Comparison of ENCODE assay signal across 27 cellular contexts in the genomic region with DNA sequence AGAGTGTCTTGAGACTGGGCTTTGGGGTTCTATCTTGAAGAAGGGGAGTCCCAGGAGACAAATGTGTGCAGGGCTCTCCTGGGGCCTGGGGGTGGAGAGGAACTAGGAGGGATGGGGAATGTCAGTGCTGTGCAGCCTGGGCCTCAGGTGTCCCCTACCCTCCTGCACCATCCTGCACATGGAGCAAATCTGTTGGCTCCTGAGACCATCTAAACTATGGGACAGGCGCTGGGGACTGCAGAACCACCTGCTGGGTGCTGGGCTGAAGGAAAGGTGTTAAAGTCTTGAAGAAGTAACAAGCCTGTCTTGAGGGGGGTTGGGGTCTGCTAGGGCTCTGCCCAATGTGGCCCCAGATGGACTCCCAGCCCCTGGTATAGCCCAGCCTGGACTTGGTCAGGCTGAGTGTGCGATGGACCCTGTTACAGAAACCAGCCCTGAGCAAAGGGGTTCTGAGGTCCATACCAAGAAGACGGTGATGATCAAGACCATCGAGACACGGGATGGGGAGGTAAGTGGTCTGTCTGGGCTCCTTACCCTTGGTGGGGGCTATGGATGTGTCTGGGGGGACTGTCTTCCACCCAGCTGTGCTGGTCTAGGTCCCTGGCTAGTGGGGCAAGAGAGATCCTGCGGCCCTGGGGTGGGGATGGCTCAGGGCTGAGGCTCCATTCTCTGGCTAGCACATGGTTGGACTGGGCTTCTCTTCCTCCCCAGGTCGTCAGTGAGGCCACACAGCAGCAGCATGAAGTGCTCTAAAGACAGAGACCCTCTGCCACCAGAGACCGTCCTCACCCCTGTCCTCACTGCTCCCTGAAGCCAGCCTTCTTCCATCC. TPM values are rescaled to one million over a fixed set of nuclear protein-coding genes. Genes with fewer than 3 reads are reported as not detected.
DNase-seq lines count a peak whose midpoint lies in the region; ATAC-seq, FAIRE-seq and TF ChIP-seq lines count a peak whose summit lies in the region.
"Had no signal": no experiment of that assay in that cellular context is flagged by ENCODE, and none has a peak within 500 bp of the region (broad histone marks: within the 10 kb centered on the region; RNA-seq: fewer than 3 reads in every experiment).

No MANE protein-coding gene starts in this region.

- peaks cover 0 to 70% (median 33%) of the 10 kb centered on the region in 9 donors for H3K36me3 ChIP-seq in heart left ventricle
- no peaks in the 10 kb centered on the region for H3K36me3 ChIP-seq in HepG2 (replicated peaks in 1 of 2; ENCODE audit: control insufficient read depth in 1 of 2, insufficient read depth in 2 of 2, low read length in 2 of 2)
- peaks cover 33 to 62% (median 54%) of the 10 kb centered on the region in 4 donors for H3K36me3 ChIP-seq in sigmoid colon
- no peaks in the 10 kb centered on the region for H3K36me3 ChIP-seq in upper lobe of left lung
- H3K36me3 ChIP-seq: Peyer's patch, tibial nerve had no signal

- no peaks in the 10 kb centered on the region for H4K20me1 ChIP-seq in HepG2 (ENCODE audit: insufficient read depth, low read length)

- H3K4me1 ChIP-seq in heart left ventricle (peaks cover 0 to 20% (median 0%) of the 10 kb centered on the region in 12 donors), HepG2 (ENCODE audit: insufficient read depth, low read length) (no peaks in the 10 kb centered on the region), sigmoid colon (peaks cover 0 to 38% (median 12%) of the 10 kb centered on the region in 4 donors), upper lobe of left lung (no peaks in the 10 kb centered on the region)
- H3K4me1 ChIP-seq: Peyer's patch, tibial nerve had no signal

- CTCF ChIA-PET in HepG2 (lab: Yijun Ruan, JAX; ENCODE audit: low intra/inter-chr PET ratio, low total read pairs) = no interaction called here

- H2AFZ ChIP-seq in HepG2 (ENCODE audit: low read length) = no peak overlapping the region

- 63 to 87% (median 79%) methylated on average over 8 of the region's 8 CpGs for WGBS in heart left ventricle, 4 donors
- WGBS in HepG2 (ENCODE audit: low lambda C conversion rate) = 5% methylated on average over 6 of the region's 8 CpGs
- 80 to 83% methylated on average over 8 of the region's 8 CpGs for WGBS in sigmoid colon, 2 donors
- 87 to 90% methylated on average over 7 to 8 of the region's 8 CpGs for WGBS in upper lobe of left lung, 2 donors

- H3K79me2 ChIP-seq in HepG2 (ENCODE audit: insufficient read depth, low read length) = no peaks in the 10 kb centered on the region

- ATAC-seq in heart left ventricle = peak in 2 of 4 donors; percentile 2 to 8
- ATAC-seq in Right ventricle myocardium superior (ENCODE audit: poor library complexity) = no peak
- ATAC-seq in HepG2 = peak; percentile 23
- ATAC-seq in upper lobe of left lung (ENCODE audit: low FRiP score in 2 of 2) = no peak

- no peak overlapping the region for H3K4me2 ChIP-seq in HepG2 (ENCODE audit: low read depth, low read length)

- in situ Hi-C loops in HepG2 (cut with HindIII; ENCODE audit: extremely low pct_ligation_motif_present, low pct_unique_long_range_greater_than_20kb) = no loop called here

- no peak for TF ChIP-seq RAD21 in HepG2 (CRISPR knock-in tag; IDR thresholded peaks at IDR 0.05)

- no peak for DNase-seq in heart left ventricle
- no peak for DNase-seq in Right ventricle myocardium superior
- no peak for DNase-seq in HepG2 (ENCODE audit: low spot score)
- DNase-seq in sigmoid colon = peak; percentile 67
- DNase-seq in upper lobe of left lung = no peak
- DNase-seq in NCI-H1436 (lab: John Stamatoyannopoulos, UW) = no peak
- no peak for DNase-seq in activated naive CD4-positive, alpha-beta T cell treated with Interleukin-2 at 50 U/mL for 16 hours
- DNase-seq in activated CD4-positive, alpha-beta T cell treated with anti-CD3 and anti-CD28 coated beads, Interleukin-2, amount 50 U/mL, for 48 hours = no peak
- DNase-seq: activated CD4-positive, alpha-beta memory T cell treated with anti-CD3 and anti-CD28 coated beads, Interleukin-2, amount 10 ng/mL, durations not matched to agents 7 days and 5 days; activated CD4-positive, alpha-beta T cell treated with anti-CD3 and anti-CD28 coated beads for 1 hour; activated CD8-positive, alpha-beta memory T cell treated with anti-CD3 and anti-CD28 coated beads, Interleukin-2, amount 50 U/mL, for 48 hours; activated naive CD4-positive, alpha-beta T cell treated with anti-CD3 and anti-CD28 coated beads, Interleukin-2, amount 50 U/mL, for 16 hours; amygdala; Calu3; DMS79; dorsolateral prefrontal cortex; NCI-H1092; NCI-H187; NCI-H2171; NCI-H82; nucleus accumbens; Peyer's patch; small intestine had no signal

- no peak for TF ChIP-seq POLR2A in heart left ventricle (IDR thresholded peaks at IDR 0.05)
- no peak for TF ChIP-seq POLR2A in HepG2 (IDR thresholded peaks at IDR 0.05; ENCODE audit: insufficient read depth in 1 of 2, low read depth in 2 of 2, low read length in 2 of 2)
- TF ChIP-seq POLR2A in sigmoid colon (IDR thresholded peaks at IDR 0.05) = peak in 1 of 2 donors; percentile 6
- no peak for TF ChIP-seq POLR2A in upper lobe of left lung (IDR thresholded peaks at IDR 0.05)

- H3K4me3 ChIP-seq in heart left ventricle (peak overlapping the region in 2 of 12 donors; percentile 75 to 80), HepG2 (replicated peaks in 1 of 3; ENCODE audit: insufficient read depth in 1 of 3, low read depth in 2 of 3, low read length in 3 of 3) (no peak overlapping the region), sigmoid colon (peak overlapping the region in 3 of 4 donors; percentile 60 to 90 (median 76)), upper lobe of left lung (no peak overlapping the region)
- H3K4me3 ChIP-seq: dorsolateral prefrontal cortex, Peyer's patch, tibial nerve had no signal

- no TSS peak for BruUV-seq in HepG2 (replicated peaks; lab: Mats Ljungman, UMichigan)

- POLR2A ChIA-PET in HepG2 (lab: Yijun Ruan, JAX) = no interaction called here

- intact Hi-C loops in heart left ventricle (cut with DNase I) = loop anchor here in 1 of 10 donors (10.0 kb wide), 1 partner anchor 209 kb away; no protein-coding TSS in a partner anchor
- intact Hi-C loops in Right ventricle myocardium superior (cut with DNase I) = no loop called here
- intact Hi-C loops in HepG2 (cut with micrococcal nuclease; ENCODE audit: unreplicated experiment) = no loop called here
- intact Hi-C loops in sigmoid colon (cut with DNase I) = no loop called here

- H3K9ac ChIP-seq in HepG2 (ENCODE audit: insufficient read depth, low read depth, low read length) = no peak overlapping the region

- H3K27ac ChIP-seq in heart left ventricle (peak overlapping the region in 10 of 12 donors; percentile 8 to 99 (median 96)), HepG2 (ENCODE audit: extremely low read length, insufficient read depth, low read length) (no peak overlapping the region), sigmoid colon (peak overlapping the region; percentile 94 to 99 (median 98)), upper lobe of left lung (no peak overlapping the region)
- H3K27ac ChIP-seq: dorsolateral prefrontal cortex, tibial nerve had no signal

- no peak for FAIRE-seq in HepG2 (lab: Jason Lieb, UNC)
- FAIRE-seq: G401.6, small intestine had no signal

- H3K9me3 ChIP-seq in heart left ventricle (no peaks in the 10 kb centered on the region), HepG2 (ENCODE audit: low read length) (no peaks in the 10 kb centered on the region), sigmoid colon (no peaks in the 10 kb centered on the region), upper lobe of left lung (no peaks in the 10 kb centered on the region)
- H3K9me3 ChIP-seq: Peyer's patch, tibial nerve had no signal

- TF ChIP-seq CTCF in heart left ventricle (IDR thresholded peaks at IDR 0.05) = no peak
- TF ChIP-seq CTCF in HepG2 (CRISPR knock-in tag; IDR thresholded peaks at IDR 0.05) = no peak
- no peak for TF ChIP-seq CTCF in sigmoid colon (IDR thresholded peaks at IDR 0.05)
- no peak for TF ChIP-seq CTCF in upper lobe of left lung (IDR thresholded peaks at IDR 0.05)

- TF ChIP-seq EP300 in HepG2 (IDR thresholded peaks at IDR 0.05; ENCODE audit: low read depth in 2 of 2, low read length in 2 of 2) (no peak), HepG2 (CRISPR knock-in tag; IDR thresholded peaks at IDR 0.05; ENCODE audit: borderline replicate concordance) (no peak), sigmoid colon (IDR thresholded peaks at IDR 0.05) (no peak), upper lobe of left lung (IDR thresholded peaks at IDR 0.05) (no peak)

- H3K27me3 ChIP-seq in heart left ventricle (peaks cover 0 to 4% (median 0%) of the 10 kb centered on the region in 9 donors), HepG2 (ENCODE audit: control insufficient read depth in 1 of 2, insufficient read depth in 2 of 2, low read length in 2 of 2) (peaks cover 4 to 56% of the 10 kb centered on the region in 2 experiments; a peak in 4 of 5 replicates), sigmoid colon (no peaks in the 10 kb centered on the region), upper lobe of left lung (no peaks in the 10 kb centered on the region)
- H3K27me3 ChIP-seq: Peyer's patch had no signal

RNA-seq across cellular contexts. Expression of a gene that starts 7.3 kb away (rescaled TPM):
- total RNA-seq in heart left ventricle (over 10,000 TPM in 8 of 9 donors, 1,000 to 10,000 TPM in 1; 9,618 to 28,674 (median 17,979) TPM), Right ventricle myocardium superior (12,920 TPM), HepG2 (2016; rRNA removed; fragmentation: Illumina TruSeq; extraction: Trizol) (not detected in 2 replicates), sigmoid colon (over 10,000 TPM in 3 of 4 donors, 1,000 to 10,000 TPM in 1; 7,366 to 30,562 (median 13,340) TPM), upper lobe of left lung (100 to 1,000 TPM in 2 of 6 donors, 10 to 100 TPM in 4; 39.7 to 299 (median 70.8) TPM)
- polyA plus RNA-seq in heart left ventricle (over 10,000 TPM; 15,024 to 19,385 TPM), HepG2 (2011; rRNA removed) (0.21 TPM in 1 of 2 replicates, not detected in the other), sigmoid colon (100 to 1,000 TPM in 2 of 3 donors, 10 to 100 TPM in 1; 35.1 to 264 (median 162) TPM)
- 0.10 TPM in 1 of 2 replicates, not detected in the other for total RNA-seq in HepG2 (2016; cell fraction: cytosol; rRNA removed; fragmentation: Illumina TruSeq; extraction: Trizol; ENCODE audit: low read depth)
- not detected in 2 replicates for total RNA-seq in HepG2 (2016; cell fraction: insoluble cytoplasmic fraction; rRNA removed; fragmentation: Illumina TruSeq; extraction: Trizol)
- total RNA-seq in HepG2 (2016; cell fraction: membrane; rRNA removed; fragmentation: Illumina TruSeq; extraction: Trizol) = not detected in 2 replicates
- not detected in 2 replicates for total RNA-seq in HepG2 (2016; cell fraction: nucleus; rRNA removed; fragmentation: Illumina TruSeq; extraction: Trizol)
- 0.05 and 0.09 TPM in 2 replicates for polyA plus RNA-seq in HepG2 (2011; cell fraction: cytosol; rRNA removed)
- polyA plus RNA-seq in HepG2 (2011; cell fraction: nucleus; rRNA removed) = 0.51 TPM in 1 of 2 replicates, not detected in the other
- not detected in 2 replicates for polyA plus RNA-seq in HepG2 (2012)
- not detected in 2 replicates for polyA plus RNA-seq in HepG2 (2016; cell fraction: cytosol; fragmentation: Illumina TruSeq; extraction: Trizol; ENCODE audit: low read depth)
- polyA plus RNA-seq in HepG2 (2016; cell fraction: insoluble cytoplasmic fraction; fragmentation: Illumina TruSeq; extraction: Trizol; ENCODE audit: low read depth) = not detected in 2 replicates
- not detected in 2 replicates for polyA plus RNA-seq in HepG2 (2016; cell fraction: membrane; fragmentation: Illumina TruSeq; extraction: Trizol; ENCODE audit: low read depth)
- not detected in 2 replicates for polyA plus RNA-seq in HepG2 (2016; cell fraction: nucleus; fragmentation: Illumina TruSeq; extraction: Trizol; ENCODE audit: insufficient read depth, low read depth)
- polyA minus RNA-seq in HepG2 (2011; rRNA and poly(A)+ RNA removed; ENCODE audit: low replicate concordance) = 0.06 and 8.3 TPM in 2 replicates
- not detected in 2 replicates for polyA minus RNA-seq in HepG2 (2011; cell fraction: cytosol; rRNA and poly(A)+ RNA removed)
- not detected in 2 replicates for polyA minus RNA-seq in HepG2 (2011; cell fraction: nucleus; rRNA and poly(A)+ RNA removed)
- total RNA-seq: activated CD4-positive, alpha-beta memory T cell treated with anti-CD3 and anti-CD28 coated beads, Interleukin-2, amount 10 ng/mL, durations not matched to agents 7 days and 5 days; Calu3 had no signal
- polyA plus RNA-seq: IgD-negative memory B cell had no signal

RNA-seq across cellular contexts. Expression of a gene that starts 9.2 kb away (rescaled TPM):
- total RNA-seq in heart left ventricle (100 to 1,000 TPM in 6 of 9 donors, 10 to 100 TPM in 3; 93.6 to 150 (median 114) TPM), Right ventricle myocardium superior (103 TPM), HepG2 (2016; rRNA removed; fragmentation: Illumina TruSeq; extraction: Trizol) (0.18 TPM in 1 of 2 replicates, not detected in the other), sigmoid colon (100 to 1,000 TPM; 123 to 321 (median 194) TPM), upper lobe of left lung (1 to 10 TPM; 2.3 to 8.9 (median 4.9) TPM)
- polyA plus RNA-seq in heart left ventricle (10 to 100 TPM; 64.8 to 92.2 TPM), HepG2 (2011; rRNA removed) (0.24 and 0.94 TPM in 2 replicates), sigmoid colon (10 to 100 TPM in 2 of 3 donors, 1 to 10 TPM in 1; 6.0 to 25.4 (median 13.4) TPM)
- total RNA-seq in HepG2 (2016; cell fraction: cytosol; rRNA removed; fragmentation: Illumina TruSeq; extraction: Trizol; ENCODE audit: low read depth) = 0.51 TPM in 1 of 2 replicates, not detected in the other
- 0.06 TPM in 1 of 2 replicates, not detected in the other for total RNA-seq in HepG2 (2016; cell fraction: insoluble cytoplasmic fraction; rRNA removed; fragmentation: Illumina TruSeq; extraction: Trizol)
- total RNA-seq in HepG2 (2016; cell fraction: membrane; rRNA removed; fragmentation: Illumina TruSeq; extraction: Trizol) = 0.12 and 1.1 TPM in 2 replicates
- total RNA-seq in HepG2 (2016; cell fraction: nucleus; rRNA removed; fragmentation: Illumina TruSeq; extraction: Trizol) = 0.71 TPM in 1 of 2 replicates, not detected in the other
- 0.13 and 0.20 TPM in 2 replicates for polyA plus RNA-seq in HepG2 (2011; cell fraction: cytosol; rRNA removed)
- polyA plus RNA-seq in HepG2 (2011; cell fraction: nucleus; rRNA removed) = 0.45 and 1.0 TPM in 2 replicates
- polyA plus RNA-seq in HepG2 (2012) = 0.93 and 1.4 TPM in 2 replicates
- 0.38 and 0.63 TPM in 2 replicates for polyA plus RNA-seq in HepG2 (2016; cell fraction: cytosol; fragmentation: Illumina TruSeq; extraction: Trizol; ENCODE audit: low read depth)
- polyA plus RNA-seq in HepG2 (2016; cell fraction: insoluble cytoplasmic fraction; fragmentation: Illumina TruSeq; extraction: Trizol; ENCODE audit: low read depth) = 0.98 TPM in 1 of 2 replicates, not detected in the other
- 0.58 and 1.4 TPM in 2 replicates for polyA plus RNA-seq in HepG2 (2016; cell fraction: membrane; fragmentation: Illumina TruSeq; extraction: Trizol; ENCODE audit: low read depth)
- 0.41 TPM in 1 of 2 replicates, not detected in the other for polyA plus RNA-seq in HepG2 (2016; cell fraction: nucleus; fragmentation: Illumina TruSeq; extraction: Trizol; ENCODE audit: insufficient read depth, low read depth)
- 0.44 and 4.0 TPM in 2 replicates for polyA minus RNA-seq in HepG2 (2011; rRNA and poly(A)+ RNA removed; ENCODE audit: low replicate concordance)
- not detected in 2 replicates for polyA minus RNA-seq in HepG2 (2011; cell fraction: cytosol; rRNA and poly(A)+ RNA removed)
- polyA minus RNA-seq in HepG2 (2011; cell fraction: nucleus; rRNA and poly(A)+ RNA removed) = 0.37 and 1.8 TPM in 2 replicates
- polyA plus RNA-seq: CD14-positive monocyte, IgD-negative memory B cell had no signal

RNA-seq across cellular contexts. Expression of a gene that starts 37.7 kb away (rescaled TPM):
- total RNA-seq in heart left ventricle (100 to 1,000 TPM in 1 of 9 donors, 10 to 100 TPM in 8; 61.8 to 101 (median 73.4) TPM), Right ventricle myocardium superior (76.5 TPM), HepG2 (2016; rRNA removed; fragmentation: Illumina TruSeq; extraction: Trizol) (103 and 104 TPM in 2 replicates), sigmoid colon (10 to 100 TPM; 43.2 to 62.8 (median 53.1) TPM), upper lobe of left lung (100 to 1,000 TPM in 1 of 6 donors, 10 to 100 TPM in 5; 31.9 to 141 (median 75.1) TPM)
- polyA plus RNA-seq in heart left ventricle (10 to 100 TPM; 61.3 to 69.6 TPM), HepG2 (2011; rRNA removed) (109 and 130 TPM in 2 replicates), sigmoid colon (100 to 1,000 TPM; 108 to 137 (median 132) TPM)
- 50.2 and 51.7 TPM in 2 replicates for total RNA-seq in HepG2 (2016; cell fraction: cytosol; rRNA removed; fragmentation: Illumina TruSeq; extraction: Trizol; ENCODE audit: low read depth)
- total RNA-seq in HepG2 (2016; cell fraction: insoluble cytoplasmic fraction; rRNA removed; fragmentation: Illumina TruSeq; extraction: Trizol) = 93.4 and 106 TPM in 2 replicates
- total RNA-seq in HepG2 (2016; cell fraction: membrane; rRNA removed; fragmentation: Illumina TruSeq; extraction: Trizol) = 77.6 and 92.7 TPM in 2 replicates
- 62.5 and 67.1 TPM in 2 replicates for total RNA-seq in HepG2 (2016; cell fraction: nucleus; rRNA removed; fragmentation: Illumina TruSeq; extraction: Trizol)
- polyA plus RNA-seq in HepG2 (2011; cell fraction: cytosol; rRNA removed) = 66.5 and 97.7 TPM in 2 replicates
- polyA plus RNA-seq in HepG2 (2011; cell fraction: nucleus; rRNA removed) = 277 and 306 TPM in 2 replicates
- 76.3 and 101 TPM in 2 replicates for polyA plus RNA-seq in HepG2 (2012)
- 62.5 and 80.3 TPM in 2 replicates for polyA plus RNA-seq in HepG2 (2016; cell fraction: cytosol; fragmentation: Illumina TruSeq; extraction: Trizol; ENCODE audit: low read depth)
- polyA plus RNA-seq in HepG2 (2016; cell fraction: insoluble cytoplasmic fraction; fragmentation: Illumina TruSeq; extraction: Trizol; ENCODE audit: low read depth) = 93.7 and 94.8 TPM in 2 replicates
- polyA plus RNA-seq in HepG2 (2016; cell fraction: membrane; fragmentation: Illumina TruSeq; extraction: Trizol; ENCODE audit: low read depth) = 72.3 and 84.5 TPM in 2 replicates
- polyA plus RNA-seq in HepG2 (2016; cell fraction: nucleus; fragmentation: Illumina TruSeq; extraction: Trizol; ENCODE audit: insufficient read depth, low read depth) = 145 and 149 TPM in 2 replicates
- 78.0 and 193 TPM in 2 replicates for polyA minus RNA-seq in HepG2 (2011; rRNA and poly(A)+ RNA removed; ENCODE audit: low replicate concordance)
- 37.2 and 45.9 TPM in 2 replicates for polyA minus RNA-seq in HepG2 (2011; cell fraction: cytosol; rRNA and poly(A)+ RNA removed)
- polyA minus RNA-seq in HepG2 (2011; cell fraction: nucleus; rRNA and poly(A)+ RNA removed) = 77.3 and 82.6 TPM in 2 replicates

Comparison
In these comparisons a context has a peak if more than half of its experiments do, and no peak if none do; other contexts are left out.
1. H3K27ac ChIP-seq: peak in heart left ventricle (10 of 12) and sigmoid colon (4 of 4); none in HepG2 (single experiment) and upper lobe of left lung (0 of 4).
2. H3K4me3 ChIP-seq: peak in sigmoid colon (3 of 4); none in HepG2 (0 of 3) and upper lobe of left lung (0 of 4).
3. RNA of a gene that starts 7.3 kb away (total RNA-seq): 9,618 to 28,674 TPM in heart left ventricle, 7,366 to 30,562 TPM in sigmoid colon, 12,920 TPM in Right ventricle myocardium superior (single experiment) and 39.7 to 299 TPM in upper lobe of left lung; 0.10 TPM in HepG2; every median in the first group is over 10 times any median in the second.
4. RNA of a gene that starts 9.2 kb away (total RNA-seq): 123 to 321 TPM in sigmoid colon, 93.6 to 150 TPM in heart left ventricle and 103 TPM in Right ventricle myocardium superior (single experiment); 2.3 to 8.9 TPM in upper lobe of left lung and 0.06 to 1.1 TPM in HepG2; every median in the first group is over 4 times any median in the second.